ENCODE assay signal across 9 cellular contexts in genomic region chr19:48023518-48023917, GRCh38. TPM values are rescaled to one million over a fixed set of nuclear protein-coding genes. Genes with fewer than 3 reads are reported as not detected.
"Had no signal": no experiment of that assay in that cellular context is flagged by ENCODE, and none has a peak within 500 bp of the region (broad histone marks: within the 10 kb centered on the region; RNA-seq: fewer than 3 reads in every experiment).

No MANE protein-coding gene starts in this region.

- FAIRE-seq: G401.6, GM12878, GM12891, GM12892, GM18507, GM19239 had no signal

- ATAC-seq: GM12878 had no signal

- DNase-seq: GDM1, GF-D8 had no signal

- H3K4me3 ChIP-seq: GM12878 had no signal

RNA-seq across cellular contexts. Expression of gene CABP5, which starts 20.4 kb away (rescaled TPM):
- total RNA-seq: G401, GM12878 had no signal
- polyA plus RNA-seq: GM12878 had no signal

RNA-seq across cellular contexts. Expression of gene ELSPBP1, which starts 29.1 kb away (rescaled TPM):
- total RNA-seq: G401, GM12878 had no signal
- polyA plus RNA-seq: GM12878 had no signal

RNA-seq across cellular contexts. Expression of gene BSPH1, which starts 31.5 kb away (rescaled TPM):
- total RNA-seq: G401, GM12878 had no signal
- polyA plus RNA-seq: GM12878 had no signal
